In the genomic region with DNA sequence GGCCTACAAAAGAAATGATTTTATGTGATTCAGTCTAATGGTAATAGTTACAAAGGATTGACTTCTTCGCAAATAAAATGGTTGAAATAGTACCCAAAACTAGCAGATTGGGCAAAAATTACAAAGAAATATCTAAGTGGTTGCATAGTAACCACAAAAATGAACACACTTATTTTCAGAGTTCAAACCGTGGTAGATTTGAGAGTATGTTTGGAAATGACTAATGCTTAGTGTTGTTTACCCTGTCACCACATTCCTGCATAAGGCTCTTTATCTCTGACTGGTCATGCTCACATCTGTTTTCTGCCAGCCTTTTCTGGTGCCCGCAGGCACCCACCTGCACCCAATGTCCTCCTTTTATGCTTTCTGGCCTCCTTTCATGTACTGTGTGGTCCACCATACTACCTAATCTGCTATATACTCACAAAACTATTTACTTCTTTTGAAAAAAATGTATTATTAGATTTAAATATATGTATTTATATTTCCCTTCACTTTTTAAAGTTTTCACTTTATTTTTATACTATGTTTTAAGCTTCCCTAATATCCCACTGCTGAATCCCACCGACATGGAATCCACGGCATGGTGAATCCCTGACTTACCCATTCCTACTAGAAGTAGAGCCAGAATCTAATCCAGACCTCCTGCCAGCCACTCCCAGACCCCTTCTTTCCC, we compare ENCODE assay signal across 8 cellular contexts. TPM values are rescaled to one million over a fixed set of nuclear protein-coding genes. Genes with fewer than 3 reads are reported as not detected.
DNase-seq lines count a peak whose midpoint lies in the region; ATAC-seq, FAIRE-seq and TF ChIP-seq lines count a peak whose summit lies in the region.

No MANE protein-coding gene starts in this region.

- no peak for TF ChIP-seq CTCF in left lung (IDR thresholded peaks at IDR 0.05)

- no peaks in the 10 kb centered on the region for H3K36me3 ChIP-seq in left lung

- H3K4me1 Mint-ChIP-seq in activated T-cell treated with anti-CD3 and anti-CD28 coated beads, Interleukin-2, amount 50 U/mL, for 4 hours (ENCODE audit: low read depth), result peaks cover 85% of the 10 kb centered on the region

- H3K4me1 ChIP-seq in left lung (peaks cover 0 to 73% of the 10 kb centered on the region in 2 donors), right cardiac atrium (ENCODE audit: control insufficient read depth, insufficient read depth, low read length) (no peaks in the 10 kb centered on the region)

- no peaks in the 10 kb centered on the region for H3K27me3 Mint-ChIP-seq in activated T-cell treated with anti-CD3 and anti-CD28 coated beads, Interleukin-2, amount 50 U/mL, for 4 hours (ENCODE audit: low read depth)

- H3K4me3 ChIP-seq in left lung (no peak overlapping the region), right cardiac atrium (ENCODE audit: low read length) (no peak overlapping the region)

- FAIRE-seq in HTR-8/SVneo (lab: Jason Lieb, UNC), result peak; percentile 72

- DNase-seq in GM04504 (ENCODE audit: low read depth) (peak; percentile 76), HTR-8/SVneo (ENCODE audit: insufficient read length, low spot score) (peak; percentile 69), left lung (no peak), right cardiac atrium (no peak), ecto neural progenitor cell (ENCODE audit: low spot score) (no peak), sciatic nerve (ENCODE audit: low spot score) (no peak)
- no peak for DNase-seq in activated T-cell treated with anti-CD3 and anti-CD28 coated beads, Interleukin-2, amount 50 U/mL, for 4 hours

- WGBS in right cardiac atrium, result 75% methylated on average over 5 of the region's 5 CpGs

- H3K4me3 Mint-ChIP-seq in activated T-cell treated with anti-CD3 and anti-CD28 coated beads, Interleukin-2, amount 50 U/mL, for 4 hours, result peak overlapping the region; percentile 58

- no peaks in the 10 kb centered on the region for H3K9me3 Mint-ChIP-seq in activated T-cell treated with anti-CD3 and anti-CD28 coated beads, Interleukin-2, amount 50 U/mL, for 4 hours

- H3K27ac ChIP-seq in left lung (peak overlapping the region in 1 of 2 donors; percentile 49), right cardiac atrium (ENCODE audit: low read length) (no peak overlapping the region)

- peak; percentile 77 for ATAC-seq in GM21576 (IDR thresholded peaks at IDR 0.05; ENCODE audit: unreplicated experiment)
- peak; percentile 90 to 93 for ATAC-seq in activated T-cell treated with anti-CD3 and anti-CD28 coated beads, Interleukin-2, amount 50 U/mL, for 4 hours
- peak; percentile 85 for ATAC-seq in left lung
- ATAC-seq in right cardiac atrium, result no peak
- no peak for ATAC-seq in sciatic nerve

- intact Hi-C loops in left lung (cut with DNase I), result no loop called here
- intact Hi-C loops in right cardiac atrium (cut with DNase I), result no loop called here
- intact Hi-C loops in sciatic nerve (cut with DNase I), result no loop called here

- H3K9me3 ChIP-seq in left lung (no peaks in the 10 kb centered on the region), right cardiac atrium (ENCODE audit: control insufficient read depth, low read length) (no peaks in the 10 kb centered on the region)

- peaks cover 58% of the 10 kb centered on the region for H3K36me3 Mint-ChIP-seq in activated T-cell treated with anti-CD3 and anti-CD28 coated beads, Interleukin-2, amount 50 U/mL, for 4 hours (ENCODE audit: insufficient read depth)

- no peaks in the 10 kb centered on the region for H3K27me3 ChIP-seq in left lung
- H3K27me3 ChIP-seq in right cardiac atrium (ENCODE audit: control insufficient read depth, insufficient read depth), result no peaks in the 10 kb centered on the region

RNA-seq across cellular contexts. Expression of gene PTPRC, which starts 30.3 kb away (rescaled TPM):
- 100 to 1,000 TPM; 181 to 243 (median 224) TPM for total RNA-seq in activated T-cell treated with anti-CD3 and anti-CD28 coated beads, Interleukin-2, amount 50 U/mL, for 4 hours
- total RNA-seq in left lung (100 to 1,000 TPM in 1 of 2 donors, 10 to 100 TPM in 1; 53.0 to 180 TPM), right cardiac atrium (10 to 100 TPM in 3 of 4 donors, 1 to 10 TPM in 1; 9.1 to 16.2 (median 12.9) TPM), sciatic nerve (62.8 TPM)
- 1.3 TPM for polyA plus RNA-seq in right cardiac atrium

Comparison
In these comparisons a context has a peak if more than half of its experiments do, and no peak if none do; other contexts are left out.
1. DNase-seq: peak in GM04504 (single experiment) and HTR-8/SVneo (single experiment); none in activated T-cell treated with anti-CD3 and anti-CD28 coated beads, Interleukin-2, amount 50 U/mL, for 4 hours (single experiment), left lung (0 of 2), right cardiac atrium (0 of 3), ecto neural progenitor cell (single experiment) and sciatic nerve (single experiment).
2. ATAC-seq: peak in GM21576 (single experiment), activated T-cell treated with anti-CD3 and anti-CD28 coated beads, Interleukin-2, amount 50 U/mL, for 4 hours (2 of 2) and left lung (single experiment); none in right cardiac atrium (0 of 2) and sciatic nerve (single experiment).